ENCODE assay signal across 17 cellular contexts in genomic region chr11:1189816-1190215, GRCh38. TPM values are rescaled to one million over a fixed set of nuclear protein-coding genes. Genes with fewer than 3 reads are reported as not detected.
"Had no signal": no experiment of that assay in that cellular context is flagged by ENCODE, and none has a peak within 500 bp of the region (broad histone marks: within the 10 kb centered on the region; RNA-seq: fewer than 3 reads in every experiment).

No MANE protein-coding gene starts in this region.

RNA-seq across cellular contexts. Expression of gene MUC5AC, which starts 32.1 kb away (rescaled TPM):
- total RNA-seq: heart left ventricle; kidney epithelial cell; left ventricle myocardium superior; mammary epithelial cell; mesothelial cell of epicardium; myocyte; naive thymus-derived CD4-positive, alpha-beta T cell; natural killer cell treated with Interleukin-12 subunit alpha and Interleukin-12 subunit beta and Interleukin-15 and Interleukin-18, amount 100 ng/mL, for 72 hours; omental fat pad; right cardiac atrium; smooth muscle cell; upper lobe of right lung had no signal
- polyA plus RNA-seq: heart left ventricle; immature natural killer cell; naive thymus-derived CD4-positive, alpha-beta T cell; neural cell; ovary; right cardiac atrium; smooth muscle cell had no signal

RNA-seq across cellular contexts. Expression of gene MUC5B, which starts 33.0 kb away (rescaled TPM):
- total RNA-seq: heart left ventricle; kidney epithelial cell; left ventricle myocardium superior; mesothelial cell of epicardium; myocyte; naive thymus-derived CD4-positive, alpha-beta T cell; natural killer cell treated with Interleukin-12 subunit alpha and Interleukin-12 subunit beta and Interleukin-15 and Interleukin-18, amount 100 ng/mL, for 72 hours; right cardiac atrium; skeletal muscle tissue; smooth muscle cell; thoracic aorta had no signal
- polyA plus RNA-seq: immature natural killer cell; mammary epithelial cell; naive thymus-derived CD4-positive, alpha-beta T cell; neural cell; smooth muscle cell had no signal
